Comparison of ENCODE assay signal across 8 cellular contexts in genomic region chr1:151457911-151458882, GRCh38. TPM values are rescaled to one million over a fixed set of nuclear protein-coding genes. Genes with fewer than 3 reads are reported as not detected.
DNase-seq lines count a peak whose midpoint lies in the region; ATAC-seq, FAIRE-seq and TF ChIP-seq lines count a peak whose summit lies in the region.

No MANE protein-coding gene starts in this region.

- peak overlapping the region; percentile 70 for H2AFZ ChIP-seq in keratinocyte (ENCODE audit: control insufficient read depth, low read length)

- DNase-seq in NCI-H2227 (lab: John Stamatoyannopoulos, UW; ENCODE audit: unreplicated experiment): peak; percentile 91
- DNase-seq in cerebellar cortex (ENCODE audit: low spot score): peak; percentile 87
- DNase-seq in keratinocyte (ENCODE audit: low read depth, low spot score): no peak
- DNase-seq in stimulated activated CD4-positive, alpha-beta T cell treated with anti-CD3 and anti-CD28 coated beads, Interleukin-12 subunit alpha, Interleukin-12 subunit beta, amount 100 ng/mL, for 24 hours (ENCODE audit: low read depth in 2 of 2): peak; percentile 32 to 33

- H3K9me3 ChIP-seq in keratinocyte (ENCODE audit: control insufficient read depth, low read depth, low read length): no peaks in the 10 kb centered on the region

- peak; percentile 20 for FAIRE-seq in keratinocyte (lab: Jason Lieb, UNC)

- peak; percentile 28 for ATAC-seq in HG03108 (IDR thresholded peaks at IDR 0.05; ENCODE audit: unreplicated experiment)
- peak; percentile 74 for ATAC-seq in activated CD4-positive, CD25-positive, alpha-beta regulatory T cell treated with anti-CD3 and anti-CD28 coated beads, Interleukin-2, amount 50 U/mL, for 24 hours
- ATAC-seq in HG03457 (IDR thresholded peaks at IDR 0.05; ENCODE audit: unreplicated experiment): no peak

- TF ChIP-seq CTCF in keratinocyte (optimal IDR thresholded peaks at IDR 0.05 in 1 of 3, IDR thresholded peaks at IDR 0.05 in 1 of 3, conservative IDR thresholded peaks at IDR 0.05 in 1 of 3; ENCODE audit: extremely low read depth in 1 of 3, insufficient read depth in 2 of 3, low read length in 3 of 3): no peak

- peak overlapping the region; percentile 82 for H3K9ac ChIP-seq in keratinocyte (ENCODE audit: control insufficient read depth, extremely low read depth, insufficient read depth, low read length)

- dilution Hi-C loops in keratinocyte (cut with MboI; ENCODE audit: extremely low pct_ligation_motif_present, low sequenced_read_pairs): no loop called here

- H3K79me2 ChIP-seq in keratinocyte (ENCODE audit: control insufficient read depth, insufficient read depth, low read length): peaks cover 46% of the 10 kb centered on the region

- no peaks in the 10 kb centered on the region for H3K27me3 ChIP-seq in keratinocyte (ENCODE audit: control insufficient read depth, extremely low read depth, insufficient read depth, low read length)

- H3K4me2 ChIP-seq in keratinocyte (ENCODE audit: control insufficient read depth, extremely low read depth, insufficient read depth, low read depth, low read length): peak overlapping the region; percentile 83

- peak overlapping the region; percentile 76 for H3K27ac ChIP-seq in keratinocyte (ENCODE audit: control insufficient read depth, insufficient read depth, low read length)

- H3K4me3 ChIP-seq in GM08714 (ENCODE audit: low read length) (peak overlapping the region; percentile 100), keratinocyte (ENCODE audit: control insufficient read depth in 2 of 3, extremely low read depth in 1 of 3, insufficient read depth in 2 of 3, low read depth in 1 of 3, low read length in 3 of 3) (peak overlapping the region; percentile 60 to 97 (median 96))

- no peaks in the 10 kb centered on the region for H4K20me1 ChIP-seq in keratinocyte (ENCODE audit: control insufficient read depth, extremely low read depth, insufficient read depth, low read length)

- H3K4me1 ChIP-seq in keratinocyte (ENCODE audit: control insufficient read depth, extremely low read depth, insufficient read depth, low read length): peaks cover 10% of the 10 kb centered on the region

- H3K9me1 ChIP-seq in keratinocyte (ENCODE audit: control insufficient read depth, extremely low read depth, insufficient read depth, low read length): no peaks in the 10 kb centered on the region

- no peaks in the 10 kb centered on the region for H3K36me3 ChIP-seq in keratinocyte (ENCODE audit: control insufficient read depth in 2 of 2, extremely low read depth in 1 of 2, insufficient read depth in 2 of 2, low read length in 2 of 2)

RNA-seq across cellular contexts. Expression of gene POGZ, which starts 1.1 kb away (rescaled TPM):
- polyA plus RNA-seq in keratinocyte: 24.9 to 29.9 TPM (median 28.8 TPM) in 3 replicates
- 11.9 TPM for polyA plus RNA-seq in keratinocyte (2011; ENCODE audit: low read depth)
- 8.9 and 12.5 TPM in 2 replicates for polyA plus RNA-seq in keratinocyte (2011; cell fraction: cytosol; rRNA removed)
- 117 and 126 TPM in 2 replicates for polyA plus RNA-seq in keratinocyte (2011; cell fraction: nucleus; rRNA removed)
- polyA plus RNA-seq in keratinocyte (2012; ENCODE audit: low replicate concordance): 14.4 and 18.6 TPM in 2 replicates
- polyA minus RNA-seq in keratinocyte: 53.3 to 105 TPM (median 69.6 TPM) in 3 replicates
- 11.9 TPM for polyA minus RNA-seq in keratinocyte (2011; cell fraction: cytosol; rRNA and poly(A)+ RNA removed)
- 38.3 and 84.5 TPM in 2 replicates for polyA minus RNA-seq in keratinocyte (2011; cell fraction: nucleus; rRNA and poly(A)+ RNA removed)

RNA-seq across cellular contexts. Expression of gene CGN, which starts 53.0 kb away (rescaled TPM):
- 2.0 to 4.1 TPM (median 2.9 TPM) in 3 replicates for polyA plus RNA-seq in keratinocyte
- polyA plus RNA-seq in keratinocyte (2011; ENCODE audit: low read depth): 28.0 TPM
- polyA plus RNA-seq in keratinocyte (2011; cell fraction: cytosol; rRNA removed): 1.2 and 1.8 TPM in 2 replicates
- 11.2 and 11.8 TPM in 2 replicates for polyA plus RNA-seq in keratinocyte (2011; cell fraction: nucleus; rRNA removed)
- 5.5 and 22.1 TPM in 2 replicates for polyA plus RNA-seq in keratinocyte (2012; ENCODE audit: low replicate concordance)
- 1.6 to 9.2 TPM (median 4.0 TPM) in 3 replicates for polyA minus RNA-seq in keratinocyte
- polyA minus RNA-seq in keratinocyte (2011; cell fraction: cytosol; rRNA and poly(A)+ RNA removed): 1.2 TPM
- 3.5 and 4.7 TPM in 2 replicates for polyA minus RNA-seq in keratinocyte (2011; cell fraction: nucleus; rRNA and poly(A)+ RNA removed)

RNA-seq across cellular contexts. Expression of gene PSMB4, which starts 58.8 kb away (rescaled TPM):
- polyA plus RNA-seq in keratinocyte: 340 to 379 TPM (median 354 TPM) in 3 replicates
- 69.1 TPM for polyA plus RNA-seq in keratinocyte (2011; ENCODE audit: low read depth)
- polyA plus RNA-seq in keratinocyte (2011; cell fraction: cytosol; rRNA removed): 351 and 417 TPM in 2 replicates
- 388 and 398 TPM in 2 replicates for polyA plus RNA-seq in keratinocyte (2011; cell fraction: nucleus; rRNA removed)
- polyA plus RNA-seq in keratinocyte (2012; ENCODE audit: low replicate concordance): 251 and 306 TPM in 2 replicates
- 229 to 299 TPM (median 261 TPM) in 3 replicates for polyA minus RNA-seq in keratinocyte
- polyA minus RNA-seq in keratinocyte (2011; cell fraction: cytosol; rRNA and poly(A)+ RNA removed): 186 TPM
- 63.7 and 72.2 TPM in 2 replicates for polyA minus RNA-seq in keratinocyte (2011; cell fraction: nucleus; rRNA and poly(A)+ RNA removed)
